17 cellular contexts compared by ENCODE assay signal in the genomic region with DNA sequence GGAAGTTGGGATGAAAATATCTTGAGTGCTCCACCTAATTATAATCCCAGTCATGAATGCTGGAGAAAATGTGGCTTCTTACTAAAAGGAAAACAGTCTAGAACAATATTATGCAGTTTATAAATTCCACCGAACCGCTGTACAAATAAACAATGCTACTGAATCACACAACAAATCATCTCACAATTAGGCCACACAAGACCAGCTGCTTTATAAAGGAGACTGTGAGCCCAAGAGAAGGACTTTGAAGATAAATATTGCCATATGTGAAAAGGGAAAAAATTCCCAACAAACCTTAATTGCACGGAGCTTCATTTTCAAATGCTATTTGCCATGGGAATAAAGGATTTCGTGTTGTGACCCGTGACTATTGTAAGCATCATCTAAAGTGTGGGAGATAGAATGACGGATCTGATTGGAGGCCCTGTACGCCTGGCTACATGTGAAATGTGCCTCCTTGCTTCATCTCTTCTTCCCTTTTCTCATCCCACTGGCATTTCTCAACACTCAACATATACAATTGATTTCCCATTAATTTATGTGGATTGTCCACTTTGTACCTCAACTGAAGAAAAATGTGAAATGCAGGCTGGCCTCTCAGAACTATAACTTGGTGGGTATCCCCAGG.
DNase-seq lines count a peak whose midpoint lies in the region; ATAC-seq and TF ChIP-seq lines count a peak whose summit lies in the region.
"Had no signal": no experiment of that assay in that cellular context is flagged by ENCODE, and none has a peak within 500 bp of the region (broad histone marks: within the 10 kb centered on the region; RNA-seq: fewer than 3 reads in every experiment).

No MANE protein-coding gene starts in this region.

- H3K4me1 ChIP-seq in gastrocnemius medialis, result peaks cover 51 to 57% of the 10 kb centered on the region in 2 donors

- peak overlapping the region; percentile 78 to 90 (median 86) for H3K27ac ChIP-seq in gastrocnemius medialis
- H3K27ac ChIP-seq: C4-2B, thyroid gland had no signal

- in situ Hi-C loops in gastrocnemius medialis (cut with MboI; ENCODE audit: low sequenced_read_pairs in 4 of 4), result loop anchor here in 1 of 4 donors (25.0 kb wide), 1 partner anchor 105 kb away; no protein-coding TSS in a partner anchor

- no peak for ATAC-seq in gastrocnemius medialis

- H3K36me3 ChIP-seq in gastrocnemius medialis, result no peaks in the 10 kb centered on the region
- H3K36me3 ChIP-seq: thyroid gland had no signal

- no peaks in the 10 kb centered on the region for H3K27me3 ChIP-seq in gastrocnemius medialis
- H3K27me3 ChIP-seq: thyroid gland had no signal

- H3K9me3 ChIP-seq in gastrocnemius medialis, result no peaks in the 10 kb centered on the region
- H3K9me3 ChIP-seq: thyroid gland had no signal

- intact Hi-C loops in gastrocnemius medialis (cut with DNase I; ENCODE audit: low total_unique reads), result no loop called here
- intact Hi-C loops in head of caudate nucleus (cut with DNase I), result loop anchor here (10.0 kb wide), 1 partner anchor 102 kb away; no protein-coding TSS in a partner anchor

- DNase-seq in CD1c-positive myeloid dendritic cell (ENCODE audit: extremely low spot score) (peak; percentile 79), NCI-H460 (ENCODE audit: extremely low read depth, low read depth) (peak; percentile 56), dedifferentiated amniotic fluid mesenchymal stem cell (ENCODE audit: extremely low spot score) (peak; percentile 36), gastrocnemius medialis (no peak), ureter (ENCODE audit: low spot score) (no peak), head of caudate nucleus (no peak), NCI-H1048 (lab: John Stamatoyannopoulos, UW) (no peak), erythroblast (lab: John Stamatoyannopoulos, UW) (no peak)
- DNase-seq: activated CD4-positive, CD25-positive, alpha-beta regulatory T cell treated with anti-CD3 and anti-CD28 coated beads, Interleukin-2, amount 50 U/mL, for 72 hours; activated CD8-positive, alpha-beta memory T cell treated with anti-CD3 and anti-CD28 coated beads, Interleukin-2, amount 50 U/mL, for 4 hours; cortex of kidney; midbrain; NCI-H1436; NCI-H510A; RPMI8226; thyroid gland had no signal

- peak overlapping the region in 1 of 4 donors; percentile 11 for H3K4me3 ChIP-seq in gastrocnemius medialis
- H3K4me3 ChIP-seq: thyroid gland had no signal

- no peak for TF ChIP-seq POLR2A in gastrocnemius medialis (IDR thresholded peaks at IDR 0.05)
- no peak for TF ChIP-seq POLR2A in erythroblast (IDR thresholded peaks at IDR 0.05; ENCODE audit: low read length)

- TF ChIP-seq CTCF in gastrocnemius medialis (IDR thresholded peaks at IDR 0.05 in 4 of 5, conservative IDR thresholded peaks at IDR 0.05 in 1 of 5), result no peak

Comparison
In these comparisons a context has a peak if more than half of its experiments do, and no peak if none do; other contexts are left out.
1. DNase-seq: peak in CD1c-positive myeloid dendritic cell (single experiment), NCI-H460 (single experiment) and dedifferentiated amniotic fluid mesenchymal stem cell (single experiment); none in gastrocnemius medialis (0 of 2), ureter (single experiment), head of caudate nucleus (0 of 42), NCI-H1048 (single experiment) and erythroblast (0 of 2).